In the genomic region with DNA sequence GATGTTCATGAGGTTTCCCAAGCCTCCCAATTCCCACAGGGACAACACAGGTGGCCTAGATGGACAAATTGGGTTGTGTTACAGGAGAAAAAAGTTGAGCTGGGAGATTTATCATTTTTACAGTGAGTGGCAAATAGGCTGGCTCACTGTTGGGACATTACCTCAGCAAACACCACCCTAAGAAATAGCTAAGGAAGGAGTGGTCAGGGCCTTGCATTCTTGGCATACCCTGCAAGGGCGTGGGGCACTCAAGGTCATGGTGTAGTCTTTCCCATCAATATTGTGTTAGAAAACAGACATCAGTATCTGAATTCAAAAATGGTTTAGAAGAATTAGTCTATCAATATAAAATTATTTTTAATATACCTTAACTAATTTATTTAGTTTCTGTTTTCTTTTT, we compare ENCODE assay signal across 13 cellular contexts. TPM values are rescaled to one million over a fixed set of nuclear protein-coding genes. Genes with fewer than 3 reads are reported as not detected.
A peak's percentile ranks its signal among the peaks of the same experiment; 100 is the strongest.
DNase-seq lines count a peak whose midpoint lies in the region; TF ChIP-seq lines count a peak whose summit lies in the region.
"Had no signal": no experiment of that assay in that cellular context is flagged by ENCODE, and none has a peak within 500 bp of the region (broad histone marks: within the 10 kb centered on the region; RNA-seq: fewer than 3 reads in every experiment).

No MANE protein-coding gene starts in this region.

- CTCF ChIA-PET in MCF 10A (lab: Yijun Ruan, JAX), result interaction anchor here (0.6 to 1.7 kb wide), 5 partner anchors 13 to 114 kb away, joined by 3 to 10 read pairs (median 3); partner anchors contain the start of gene CPLANE1

- no peaks in the 10 kb centered on the region for H3K27me3 Mint-ChIP-seq in MCF 10A (ENCODE audit: insufficient read depth, unreplicated experiment)
- H3K27me3 Mint-ChIP-seq: natural killer cell treated with Interleukin-12 subunit alpha and Interleukin-12 subunit beta and Interleukin-15 and Interleukin-18, amount 100 ng/mL, for 72 hours had no signal

- peak overlapping the region; percentile 81 for H3K27ac Mint-ChIP-seq in MCF 10A (ENCODE audit: low read depth, unreplicated experiment)
- H3K27ac Mint-ChIP-seq: natural killer cell treated with Interleukin-12 subunit alpha and Interleukin-12 subunit beta and Interleukin-15 and Interleukin-18, amount 100 ng/mL, for 72 hours had no signal

- H3K9me3 Mint-ChIP-seq in MCF 10A (ENCODE audit: unreplicated experiment), result peaks cover 8% of the 10 kb centered on the region
- H3K9me3 Mint-ChIP-seq: natural killer cell treated with Interleukin-12 subunit alpha and Interleukin-12 subunit beta and Interleukin-15 and Interleukin-18, amount 100 ng/mL, for 72 hours had no signal

- H3K9me3 ChIP-seq in breast epithelium (peaks cover 10 to 12% of the 10 kb centered on the region in 2 donors), smooth muscle cell (replicated peaks; ENCODE audit: low read depth) (no peaks in the 10 kb centered on the region)

- intact Hi-C loops in MCF 10A (cut with micrococcal nuclease), result loop anchor here (2.0 kb wide), 1 partner anchor 24 kb away; the partner anchor contains the start of gene CPLANE1
- intact Hi-C loops in breast epithelium (cut with DNase I; ENCODE audit: low total_unique reads), result no loop called here

- no peaks in the 10 kb centered on the region for H3K36me3 Mint-ChIP-seq in MCF 10A (ENCODE audit: insufficient read depth, unreplicated experiment)
- H3K36me3 Mint-ChIP-seq: natural killer cell treated with Interleukin-12 subunit alpha and Interleukin-12 subunit beta and Interleukin-15 and Interleukin-18, amount 100 ng/mL, for 72 hours had no signal

- no peaks in the 10 kb centered on the region for H4K20me1 ChIP-seq in smooth muscle cell (ENCODE audit: low read depth)

- no peak overlapping the region for H3K4me3 Mint-ChIP-seq in MCF 10A (ENCODE audit: unreplicated experiment)
- H3K4me3 Mint-ChIP-seq: natural killer cell treated with Interleukin-12 subunit alpha and Interleukin-12 subunit beta and Interleukin-15 and Interleukin-18, amount 100 ng/mL, for 72 hours had no signal

- H3K4me2 ChIP-seq in smooth muscle cell, result no peak overlapping the region

- H3K9ac ChIP-seq in smooth muscle cell (ENCODE audit: low read depth), result no peak overlapping the region

- TF ChIP-seq CTCF in MCF 10A (IDR thresholded peaks at IDR 0.05; ENCODE audit: unreplicated experiment) (no peak), breast epithelium (IDR thresholded peaks at IDR 0.05) (no peak), smooth muscle cell (IDR thresholded peaks at IDR 0.05; ENCODE audit: borderline replicate concordance, insufficient read depth, poor library complexity, severe bottlenecking) (no peak)

- BruUV-seq in MCF 10A (replicated peaks; lab: Mats Ljungman, UMichigan), result no TSS peak

- H3K4me3 ChIP-seq in breast epithelium (no peak overlapping the region), smooth muscle cell (no peak overlapping the region)

- POLR2A ChIA-PET in MCF 10A (lab: Yijun Ruan, JAX), result interaction anchor here (0.6 to 4.2 kb wide), 12 partner anchors 9 to 1592 kb away, joined by 3 to 52 read pairs (median 3); partner anchors contain the start of genes CPLANE1 and NUP155

- H3K27me3 ChIP-seq in breast epithelium (no peaks in the 10 kb centered on the region), smooth muscle cell (ENCODE audit: low read depth) (no peaks in the 10 kb centered on the region)

- no peak overlapping the region for H2AFZ ChIP-seq in smooth muscle cell (ENCODE audit: low read depth)

- DNase-seq in MCF 10A (ENCODE audit: unreplicated experiment) (peak; percentile 66), breast epithelium (ENCODE audit: low spot score in 2 of 2) (no peak), amniotic epithelial cell (ENCODE audit: low read depth) (peak; percentile 37), kidney glomerular epithelial cell (lab: John Stamatoyannopoulos, UW) (peak; percentile 57), smooth muscle cell (lab: John Stamatoyannopoulos, UW; ENCODE audit: unreplicated experiment) (no peak), activated gamma-delta T cell (lab: John Stamatoyannopoulos, UW) (no peak), NCI-H187 treated with DMSO at 0.1 percent for 48 hours (lab: John Stamatoyannopoulos, UW) (no peak)
- DNase-seq in activated CD4-positive, alpha-beta T cell treated with anti-CD3 and anti-CD28 coated beads, Interleukin-2, amount 50 U/mL, for 48 hours, result no peak
- DNase-seq: head of caudate nucleus; stimulated activated CD4-positive, alpha-beta T cell treated with anti-CD3 and anti-CD28 coated beads, Interleukin-4, amount 100 ng/mL, for 1 hour; substantia nigra; T-helper 2 cell had no signal

- peaks cover 13% of the 10 kb centered on the region for H3K4me1 Mint-ChIP-seq in MCF 10A (ENCODE audit: insufficient read depth, unreplicated experiment)

- H3K36me3 ChIP-seq in breast epithelium, result no peaks in the 10 kb centered on the region
- no peaks in the 10 kb centered on the region for H3K36me3 ChIP-seq in smooth muscle cell (ENCODE audit: low read depth)

- no peak for TF ChIP-seq POLR2A in breast epithelium (IDR thresholded peaks at IDR 0.05)

- H3K79me2 ChIP-seq in smooth muscle cell (ENCODE audit: low read depth), result no peaks in the 10 kb centered on the region

- H3K27ac ChIP-seq in breast epithelium, result no peak overlapping the region
- no peak overlapping the region for H3K27ac ChIP-seq in smooth muscle cell (ENCODE audit: low read depth)

- WGBS in smooth muscle cell (ENCODE audit: low lambda C conversion rate), result 75% methylated on average over 1 of the region's 1 CpG

- H3F3A ChIP-seq in smooth muscle cell (ENCODE audit: low read depth), result no peaks in the 10 kb centered on the region

- H3K4me1 ChIP-seq in breast epithelium (no peaks in the 10 kb centered on the region), smooth muscle cell (ENCODE audit: low read depth) (no peaks in the 10 kb centered on the region)

RNA-seq across cellular contexts. Expression of gene CPLANE1, which starts 23.4 kb away (rescaled TPM):
- total RNA-seq in MCF 10A (2022) (23.6 and 25.1 TPM in 2 replicates), breast epithelium (10 to 100 TPM; 31.0 to 55.5 (median 31.5) TPM), smooth muscle cell (20.5 and 27.9 TPM in 2 replicates)
- polyA plus RNA-seq in smooth muscle cell, result 2.9 and 5.8 TPM in 2 replicates

Comparison
In these comparisons a context has a peak if more than half of its experiments do, and no peak if none do; other contexts are left out.
1. DNase-seq: peak in MCF 10A (single experiment), amniotic epithelial cell (single experiment) and kidney glomerular epithelial cell (single experiment); none in breast epithelium (0 of 2), smooth muscle cell (single experiment), activated gamma-delta T cell (single experiment), NCI-H187 treated with DMSO at 0.1 percent for 48 hours (single experiment) and activated CD4-positive, alpha-beta T cell treated with anti-CD3 and anti-CD28 coated beads, Interleukin-2, amount 50 U/mL, for 48 hours (0 of 2).